Comparison of ENCODE assay signal across 1 cellular context in the genomic region with DNA sequence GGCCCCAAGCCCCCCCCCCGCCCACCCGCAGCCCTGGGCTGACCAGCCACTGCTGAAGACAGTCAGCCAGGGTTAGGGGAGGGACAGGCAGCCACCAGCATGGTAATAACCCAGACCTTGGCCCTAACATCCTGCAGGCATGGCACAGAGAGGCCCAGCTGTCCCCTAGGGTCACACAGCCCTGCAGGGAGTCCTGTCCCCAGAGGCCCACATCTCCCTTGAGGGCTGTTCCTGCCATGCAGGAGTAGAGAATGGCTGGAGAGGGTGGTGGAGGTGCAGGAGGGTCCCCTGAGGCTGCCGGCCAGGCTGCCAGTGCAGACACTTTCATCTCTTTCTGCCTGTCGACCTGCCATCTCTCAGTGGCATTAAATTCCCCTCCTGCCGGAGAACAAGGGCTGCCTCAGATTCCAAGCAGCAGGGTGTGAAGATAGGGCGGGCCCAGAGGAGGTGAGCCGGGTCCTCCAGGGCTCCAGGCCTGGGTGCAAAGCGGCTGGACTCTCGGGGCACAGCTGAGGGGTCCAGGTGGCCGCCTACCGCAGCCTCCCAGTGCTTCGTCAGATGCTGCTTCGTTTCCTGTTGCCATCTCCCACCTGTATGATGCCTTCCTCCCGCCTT.
TF ChIP-seq lines count a peak whose summit lies in the region.

No MANE protein-coding gene starts in this region.

TF ChIP-seq in IMR-90, 13 proteins besides CTCF, POLR2A, EP300 and RAD21:
- TF ChIP-seq NFE2L2 (IDR thresholded peaks at IDR 0.05; ENCODE audit: low read depth, low read length) (no peak), CHD1 (IDR thresholded peaks at IDR 0.05; ENCODE audit: low read depth, low read length) (no peak), RFX5 (IDR thresholded peaks at IDR 0.05; ENCODE audit: low read depth, low read length) (no peak), MXI1 (IDR thresholded peaks at IDR 0.05; ENCODE audit: borderline replicate concordance, low read depth, low read length) (no peak), RCOR1 (IDR thresholded peaks at IDR 0.05; ENCODE audit: insufficient replicate concordance, low read length) (no peak), SMC3 (IDR thresholded peaks at IDR 0.05; ENCODE audit: low read depth, low read length) (no peak), FOS (IDR thresholded peaks at IDR 0.05; ENCODE audit: low read depth, low read length) (no peak), CEBPB (IDR thresholded peaks at IDR 0.05; ENCODE audit: low read depth, low read length) (no peak), MAZ (IDR thresholded peaks at IDR 0.05; ENCODE audit: borderline replicate concordance, low read depth, low read length) (no peak), BHLHE40 (IDR thresholded peaks at IDR 0.05; ENCODE audit: low read depth, low read length) (no peak), MAFK (IDR thresholded peaks at IDR 0.05; ENCODE audit: low read depth, low read length) (no peak)
- TF ChIP-seq, protein P1, sequence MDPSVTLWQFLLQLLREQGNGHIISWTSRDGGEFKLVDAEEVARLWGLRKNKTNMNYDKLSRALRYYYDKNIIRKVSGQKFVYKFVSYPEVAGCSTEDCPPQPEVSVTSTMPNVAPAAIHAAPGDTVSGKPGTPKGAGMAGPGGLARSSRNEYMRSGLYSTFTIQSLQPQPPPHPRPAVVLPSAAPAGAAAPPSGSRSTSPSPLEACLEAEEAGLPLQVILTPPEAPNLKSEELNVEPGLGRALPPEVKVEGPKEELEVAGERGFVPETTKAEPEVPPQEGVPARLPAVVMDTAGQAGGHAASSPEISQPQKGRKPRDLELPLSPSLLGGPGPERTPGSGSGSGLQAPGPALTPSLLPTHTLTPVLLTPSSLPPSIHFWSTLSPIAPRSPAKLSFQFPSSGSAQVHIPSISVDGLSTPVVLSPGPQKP (IDR thresholded peaks at IDR 0.05; ENCODE audit: borderline replicate concordance, low read depth, low read length): no peak
- TF ChIP-seq, protein P2, sequence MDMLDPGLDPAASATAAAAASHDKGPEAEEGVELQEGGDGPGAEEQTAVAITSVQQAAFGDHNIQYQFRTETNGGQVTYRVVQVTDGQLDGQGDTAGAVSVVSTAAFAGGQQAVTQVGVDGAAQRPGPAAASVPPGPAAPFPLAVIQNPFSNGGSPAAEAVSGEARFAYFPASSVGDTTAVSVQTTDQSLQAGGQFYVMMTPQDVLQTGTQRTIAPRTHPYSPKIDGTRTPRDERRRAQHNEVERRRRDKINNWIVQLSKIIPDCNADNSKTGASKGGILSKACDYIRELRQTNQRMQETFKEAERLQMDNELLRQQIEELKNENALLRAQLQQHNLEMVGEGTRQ (IDR thresholded peaks at IDR 0.05; ENCODE audit: low read depth, low read length): no peak
